In the genomic region with DNA sequence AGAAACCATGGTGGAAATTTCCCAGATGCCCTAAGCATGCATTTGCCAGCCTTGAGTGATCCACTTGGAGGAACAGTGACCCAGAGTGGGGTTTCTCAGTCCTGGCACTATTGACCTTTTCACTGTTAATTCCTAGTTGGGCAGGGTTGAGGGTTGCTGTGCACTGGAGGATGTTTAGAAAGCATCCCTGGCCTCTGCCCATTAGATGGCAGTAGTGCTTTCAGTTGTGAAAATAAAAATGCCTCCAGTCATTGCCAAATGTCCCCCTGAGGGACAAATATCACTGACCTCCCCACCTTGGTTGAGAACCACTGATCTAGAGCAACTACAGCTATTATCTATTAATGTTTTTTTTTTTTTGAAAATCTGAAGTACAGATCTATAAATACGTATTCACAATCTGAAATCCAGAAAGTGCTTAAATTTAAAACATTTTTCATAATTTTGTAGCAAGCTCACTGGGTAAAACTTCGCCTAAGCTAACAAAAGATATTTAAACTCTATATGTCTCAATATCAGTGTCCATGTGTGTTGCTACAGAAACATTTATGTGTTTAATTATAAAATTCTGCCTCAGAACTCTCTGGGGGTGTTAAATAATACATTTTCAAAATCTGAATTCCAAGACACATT, we compare ENCODE assay signal across 8 cellular contexts. TPM values are rescaled to one million over a fixed set of nuclear protein-coding genes. Genes with fewer than 3 reads are reported as not detected.
A peak's percentile ranks its signal among the peaks of the same experiment; 100 is the strongest.
DNase-seq lines count a peak whose midpoint lies in the region; ATAC-seq, FAIRE-seq and TF ChIP-seq lines count a peak whose summit lies in the region.

No MANE protein-coding gene starts in this region.

- TF ChIP-seq CTCF in GM12878 (IDR thresholded peaks at IDR 0.05 in 2 of 3, conservative IDR thresholded peaks at IDR 0.05 in 1 of 3; ENCODE audit: control insufficient read depth in 2 of 3, extremely low read depth in 1 of 3, insufficient read depth in 1 of 3, low read depth in 3 of 3, low read length in 3 of 3): peak; percentile 48 to 55 (median 53); a peak in 5 of 6 replicates
- TF ChIP-seq CTCF in left lung (IDR thresholded peaks at IDR 0.05): peak; percentile 46

- no peak for FAIRE-seq in GM12878 (lab: Jason Lieb, UNC)

- POLR2A ChIA-PET in activated CD4-positive, alpha-beta T cell treated with anti-CD3 and anti-CD28 coated beads for 36 hours (lab: Charles Lee): no interaction called here
- POLR2A ChIA-PET in GM12878 (lab: Charles Lee): no interaction called here

- no peaks in the 10 kb centered on the region for H3K4me1 Mint-ChIP-seq in activated CD4-positive, alpha-beta T cell treated with anti-CD3 and anti-CD28 coated beads for 36 hours

- SMC1A ChIA-PET in GM12878 (lab: Charles Lee; ENCODE audit: uncharacterized antibody, unreplicated experiment): interaction anchor here (0.8 to 2.3 kb wide), 9 partner anchors 12 to 314 kb away, joined by 3 to 19 read pairs (median 3); no protein-coding TSS in a partner anchor

- H3K36me3 ChIP-seq in GM12878 (ENCODE audit: control insufficient read depth in 2 of 2, insufficient read depth in 2 of 2, low read length in 1 of 2): no peaks in the 10 kb centered on the region
- no peaks in the 10 kb centered on the region for H3K36me3 ChIP-seq in left lung

- no peak overlapping the region for H3K4me3 Mint-ChIP-seq in activated CD4-positive, alpha-beta T cell treated with anti-CD3 and anti-CD28 coated beads for 36 hours

- peak; percentile 56 for TF ChIP-seq RAD21 in GM12878 (IDR thresholded peaks at IDR 0.05; ENCODE audit: insufficient read depth, low read depth, low read length)

- peaks cover 12% of the 10 kb centered on the region for H3K36me3 Mint-ChIP-seq in activated CD4-positive, alpha-beta T cell treated with anti-CD3 and anti-CD28 coated beads for 36 hours (ENCODE audit: low read depth)

- H3K79me2 ChIP-seq in GM12878 (ENCODE audit: control insufficient read depth, insufficient read depth, low read length): no peaks in the 10 kb centered on the region

- H3K27me3 ChIP-seq in GM12878 (replicated peaks in 1 of 2; ENCODE audit: control insufficient read depth in 2 of 2, insufficient read depth in 2 of 2, low read length in 1 of 2) (no peaks in the 10 kb centered on the region), left lung (no peaks in the 10 kb centered on the region)

- TF ChIP-seq POLR2A in GM12878 (IDR thresholded peaks at IDR 0.05; ENCODE audit: low read depth, low read length): no peak

- H4K20me1 ChIP-seq in GM12878 (ENCODE audit: control insufficient read depth, insufficient read depth): no peaks in the 10 kb centered on the region

- ATAC-seq in activated CD4-positive, alpha-beta T cell treated with anti-CD3 and anti-CD28 coated beads for 36 hours: no peak
- peak; percentile 78 for ATAC-seq in GM12878
- ATAC-seq in left lung: peak; percentile 71

- no peak overlapping the region for H3K4me2 ChIP-seq in GM12878 (ENCODE audit: control insufficient read depth, insufficient read depth)

- H3K9me3 ChIP-seq in GM12878 (replicated peaks; ENCODE audit: control insufficient read depth, insufficient read depth, low read length): no peaks in the 10 kb centered on the region
- no peaks in the 10 kb centered on the region for H3K9me3 ChIP-seq in left lung

- intact Hi-C loops in activated CD4-positive, alpha-beta T cell treated with anti-CD3 and anti-CD28 coated beads for 36 hours (cut with DNase I, micrococcal nuclease): loop anchor here in 1 of 2 experiments (1.0 kb wide), 1 partner anchor 292 kb away; no protein-coding TSS in a partner anchor
- intact Hi-C loops in GM12878 (cut with micrococcal nuclease; ENCODE audit: unreplicated experiment): loop anchor here (2.0 kb wide), 1 partner anchor 289 kb away; no protein-coding TSS in a partner anchor
- intact Hi-C loops in left lung (cut with DNase I): no loop called here

- RAD21 ChIA-PET in GM12878 (lab: Charles Lee; ENCODE audit: unreplicated experiment): interaction anchor here (1.3 to 2.0 kb wide), 2 partner anchors 33 to 290 kb away, joined by 4 read pairs; no protein-coding TSS in a partner anchor

- 44% methylated on average over 2 of the region's 2 CpGs for WGBS in GM12878 (ENCODE audit: insufficient coverage, insufficient replicate concordance, low lambda C conversion rate, missing lambda C conversion rate)

- no peaks in the 10 kb centered on the region for H3K9me3 Mint-ChIP-seq in activated CD4-positive, alpha-beta T cell treated with anti-CD3 and anti-CD28 coated beads for 36 hours (ENCODE audit: low read depth)

- in situ Hi-C loops in GM12878 (cut with MboI): no loop called here

- H3K27ac ChIP-seq in GM12878 (ENCODE audit: control insufficient read depth, insufficient read depth): no peak overlapping the region
- H3K27ac ChIP-seq in left lung: no peak overlapping the region

- no peak overlapping the region for H2AFZ ChIP-seq in GM12878 (ENCODE audit: control insufficient read depth, low read depth, low read length)

- peak; percentile 18 for DNase-seq in activated CD4-positive, alpha-beta T cell treated with anti-CD3 and anti-CD28 coated beads for 36 hours
- no peak for DNase-seq in activated CD4-positive, alpha-beta T cell treated with anti-CD3 and anti-CD28 coated beads for 1 hour
- peak; percentile 45 for DNase-seq in NAMALWA (ENCODE audit: low spot score)
- no peak for DNase-seq in GM12878 (ENCODE audit: low read depth, low spot score)
- DNase-seq in left lung: no peak
- no peak for DNase-seq in stimulated activated CD8-positive, alpha-beta memory T cell treated with anti-CD3 and anti-CD28 coated beads, Interleukin-4, amount 100 ng/mL, for 48 hours
- DNase-seq in NK-92 (lab: John Stamatoyannopoulos, UW; ENCODE audit: unreplicated experiment): no peak
- DNase-seq in HPDE6-E6E7 (ENCODE audit: extremely low spot score): no peak

- no peaks in the 10 kb centered on the region for H3K27me3 Mint-ChIP-seq in activated CD4-positive, alpha-beta T cell treated with anti-CD3 and anti-CD28 coated beads for 36 hours

- TF ChIP-seq EP300 in GM12878 (IDR thresholded peaks at IDR 0.05; ENCODE audit: borderline replicate concordance in 1 of 2, control insufficient read depth in 1 of 2, low read depth in 2 of 2, low read length in 2 of 2): no peak

- H3K4me3 ChIP-seq in GM12878 (no peak overlapping the region), left lung (no peak overlapping the region)

- H3K27ac Mint-ChIP-seq in activated CD4-positive, alpha-beta T cell treated with anti-CD3 and anti-CD28 coated beads for 36 hours: no peak overlapping the region

- CTCF ChIA-PET in activated CD4-positive, alpha-beta T cell treated with anti-CD3 and anti-CD28 coated beads for 36 hours (lab: Charles Lee): interaction anchor here (0.5 to 1.5 kb wide), 4 partner anchors 132 to 292 kb away, joined by 3 to 5 read pairs (median 3); no protein-coding TSS in a partner anchor
- CTCF ChIA-PET in GM12878 (lab: Yijun Ruan, JAX): interaction anchor here (0.6 to 12.6 kb wide), 8 partner anchors 13 to 298 kb away, joined by 3 to 127 read pairs (median 4); no protein-coding TSS in a partner anchor

- H3K4me1 ChIP-seq in GM12878 (ENCODE audit: control insufficient read depth, insufficient read depth, low read length) (no peaks in the 10 kb centered on the region), left lung (no peaks in the 10 kb centered on the region)

- H3K9ac ChIP-seq in GM12878 (ENCODE audit: control insufficient read depth, insufficient read depth, low read length): no peak overlapping the region

- no TSS peak for BruUV-seq in GM12878 (replicated peaks; lab: Mats Ljungman, UMichigan)

RNA-seq across cellular contexts. Expression of a gene that starts 27.3 kb away (rescaled TPM):
- under 1 TPM in 1 of 2 experiments, not detected in 1; 0.07 TPM for total RNA-seq in activated CD4-positive, alpha-beta T cell treated with anti-CD3 and anti-CD28 coated beads for 36 hours
- total RNA-seq in GM12878 (2013; cell fraction: nucleolus; rRNA removed): 0.40 TPM in 1 of 2 replicates, not detected in the other
- total RNA-seq in GM12878 (2014; rRNA removed) (not detected in 2 replicates), GM12878 (2014; rRNA removed; fragmentation: Illumina TruSeq; extraction: Trizol) (not detected in 2 replicates), GM12878 (2021) (0.33 and 0.48 TPM in 2 replicates), left lung (100 to 1,000 TPM in 1 of 2 donors, 10 to 100 TPM in 1; 64.0 to 191 TPM)
- polyA plus RNA-seq in GM12878 (2011; ENCODE audit: low read depth): not detected
- polyA plus RNA-seq in GM12878 (2011; rRNA removed) (0.18 and 0.19 TPM in 2 replicates), GM12878 (2014; fragmentation: Illumina TruSeq; extraction: Trizol) (not detected in 2 replicates), GM12878 (2014; fragmentation: Nextera tagmentation; extraction: Ambion mirVana) (not detected), GM12878 (2014; rRNA removed) (not detected in 2 replicates), GM12878 (2016; fragmentation: Nextera tagmentation; extraction: Ambion mirVana) (not detected)
- 0.03 and 0.07 TPM in 2 replicates for polyA plus RNA-seq in GM12878 (2011; cell fraction: cytosol; rRNA removed)
- polyA plus RNA-seq in GM12878 (2011; cell fraction: nucleus; rRNA removed): 0.12 and 0.18 TPM in 2 replicates
- polyA plus RNA-seq in GM12878 (2012): not detected in 2 replicates
- 0.10 TPM in 1 of 2 replicates, not detected in the other for polyA minus RNA-seq in GM12878 (2011; rRNA and poly(A)+ RNA removed)
- 2.0 and 3.8 TPM in 2 replicates for polyA minus RNA-seq in GM12878 (2011; cell fraction: cytosol; rRNA and poly(A)+ RNA removed)
- polyA minus RNA-seq in GM12878 (2011; cell fraction: nucleus; rRNA and poly(A)+ RNA removed): 0.36 TPM in 1 of 2 replicates, not detected in the other

Comparison
In these comparisons a context has a peak if more than half of its experiments do, and no peak if none do; other contexts are left out.
1. DNase-seq: peak in activated CD4-positive, alpha-beta T cell treated with anti-CD3 and anti-CD28 coated beads for 36 hours (single experiment) and NAMALWA (single experiment); none in activated CD4-positive, alpha-beta T cell treated with anti-CD3 and anti-CD28 coated beads for 1 hour (single experiment), GM12878 (single experiment), left lung (0 of 2), stimulated activated CD8-positive, alpha-beta memory T cell treated with anti-CD3 and anti-CD28 coated beads, Interleukin-4, amount 100 ng/mL, for 48 hours (single experiment), NK-92 (single experiment) and HPDE6-E6E7 (single experiment).
2. RNA of a gene that starts 27.3 kb away (total RNA-seq): 64.0 to 191 TPM in left lung; 0.07 TPM in activated CD4-positive, alpha-beta T cell treated with anti-CD3 and anti-CD28 coated beads for 36 hours and 0.33 to 0.48 TPM in GM12878; every median in the first group is over 10 times any median in the second.